In the genomic region with DNA sequence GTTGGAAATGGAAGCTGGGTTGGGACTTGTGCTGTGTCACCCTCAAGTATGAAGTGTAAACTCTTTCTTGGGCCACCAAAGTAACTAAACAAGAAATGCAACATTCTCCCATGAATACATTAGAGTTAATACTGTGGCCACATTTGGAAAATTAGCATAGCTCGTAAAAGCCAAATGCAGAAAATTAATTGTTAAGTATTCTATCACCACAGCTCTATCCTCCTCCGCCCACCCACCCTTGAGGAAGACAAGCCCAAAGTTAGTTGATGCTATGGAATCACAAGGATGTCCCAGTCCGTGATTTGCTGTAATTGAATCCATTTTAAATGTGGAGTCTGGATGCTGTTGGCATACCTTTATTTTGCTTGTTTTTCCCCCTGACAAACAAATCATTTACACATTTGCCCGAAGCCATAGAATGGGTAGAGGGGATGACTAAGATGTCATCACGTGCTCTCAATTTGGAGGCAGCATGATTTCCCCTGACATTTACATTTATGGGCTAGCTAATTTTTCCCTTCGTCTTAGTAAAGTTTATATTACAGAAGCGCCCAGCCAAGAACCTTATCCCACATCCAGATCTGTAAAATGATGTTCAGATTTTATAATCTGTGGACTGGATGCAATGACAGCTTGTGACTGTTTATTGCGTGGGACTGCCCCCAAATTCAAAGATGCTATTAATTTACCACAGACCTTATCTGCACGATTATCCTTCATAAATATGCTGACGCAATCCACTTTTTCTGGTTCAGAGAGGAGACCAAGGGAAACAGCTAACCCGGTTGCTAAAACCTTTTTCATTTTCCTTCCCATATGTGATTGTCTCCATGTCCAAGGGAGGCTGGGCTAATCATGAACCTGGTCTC, we compare ENCODE assay signal across 21 cellular contexts. TPM values are rescaled to one million over a fixed set of nuclear protein-coding genes. Genes with fewer than 3 reads are reported as not detected.
"Had no signal": no experiment of that assay in that cellular context is flagged by ENCODE, and none has a peak within 500 bp of the region (broad histone marks: within the 10 kb centered on the region; RNA-seq: fewer than 3 reads in every experiment).

No MANE protein-coding gene starts in this region.

- H3K36me3 ChIP-seq: right lobe of liver, upper lobe of right lung had no signal

- ATAC-seq: gastroesophageal sphincter; heart right ventricle; mucosa of descending colon; naive thymus-derived CD8-positive, alpha-beta T cell; right lobe of liver; stimulated activated naive CD8-positive, alpha-beta T cell treated with anti-CD3 and anti-CD28 coated beads, Interleukin-15, amount 100 ng/mL, for 72 hours; upper lobe of right lung had no signal

- DNase-seq: activated CD4-positive, alpha-beta T cell treated with anti-CD3 and anti-CD28 coated beads, Interleukin-2, amount 50 U/mL, for 1 hour; activated CD8-positive, alpha-beta memory T cell treated with anti-CD3 and anti-CD28 coated beads for 24 hours; activated naive CD4-positive, alpha-beta T cell; activated naive CD8-positive, alpha-beta T cell treated with anti-CD3 and anti-CD28 coated beads, Interleukin-2, amount 10 ng/mL, durations not matched to agents 7 days and 5 days; cerebellar nuclear complex; heart right ventricle; islet precursor cell; mucosa of descending colon; naive thymus-derived CD8-positive, alpha-beta T cell; nucleus accumbens; right lobe of liver; spleen; stimulated activated naive CD8-positive, alpha-beta T cell treated with anti-CD3 and anti-CD28 coated beads, Interleukin-15, amount 100 ng/mL, for 72 hours; SW 1271; upper lobe of right lung had no signal

- H3K9me3 Mint-ChIP-seq: stimulated activated naive CD8-positive, alpha-beta T cell treated with anti-CD3 and anti-CD28 coated beads, Interleukin-15, amount 100 ng/mL, for 72 hours had no signal

- H3K9me3 ChIP-seq: gastroesophageal sphincter, heart right ventricle, mucosa of descending colon, right lobe of liver, spleen, upper lobe of right lung had no signal

- H3K27ac Mint-ChIP-seq: activated naive CD8-positive, alpha-beta T cell treated with anti-CD3 and anti-CD28 coated beads, Interleukin-2, amount 10 ng/mL, durations not matched to agents 7 days and 5 days; activated T-helper 1 cell treated with anti-CD3 and anti-CD28 coated beads, Interleukin-12 subunit alpha, Interleukin-12 subunit beta, Interleukin-2, Interleukin-4 antibody, amounts not matched to agents 30 ng/mL and 10 ng/mL and 1 ng/mL, durations not matched to agents 14 hours and 24 hours and 36 hours; dendritic cell treated with granulocyte-macrophage colony-stimulating factor and Interleukin-4, amounts not matched to agents 40 ng/mL and 50 ng/mL, for 4 days; naive thymus-derived CD8-positive, alpha-beta T cell; stimulated activated naive CD8-positive, alpha-beta T cell treated with anti-CD3 and anti-CD28 coated beads, Interleukin-15, amount 100 ng/mL, for 72 hours had no signal

- H3K27ac ChIP-seq: gastroesophageal sphincter, heart right ventricle, right lobe of liver, spleen, upper lobe of right lung had no signal

- H3K4me3 ChIP-seq: gastroesophageal sphincter, mucosa of descending colon, right lobe of liver, spleen, upper lobe of right lung had no signal

- H3K4me3 Mint-ChIP-seq: activated naive CD8-positive, alpha-beta T cell treated with anti-CD3 and anti-CD28 coated beads, Interleukin-2, amount 10 ng/mL, durations not matched to agents 7 days and 5 days; activated T-helper 1 cell treated with anti-CD3 and anti-CD28 coated beads, Interleukin-12 subunit alpha, Interleukin-12 subunit beta, Interleukin-2, Interleukin-4 antibody, amounts not matched to agents 30 ng/mL and 10 ng/mL and 1 ng/mL, durations not matched to agents 14 hours and 24 hours and 36 hours; dendritic cell treated with granulocyte-macrophage colony-stimulating factor and Interleukin-4, amounts not matched to agents 40 ng/mL and 50 ng/mL, for 4 days; naive thymus-derived CD8-positive, alpha-beta T cell; stimulated activated naive CD8-positive, alpha-beta T cell treated with anti-CD3 and anti-CD28 coated beads, Interleukin-15, amount 100 ng/mL, for 72 hours had no signal

RNA-seq across cellular contexts. Expression of a gene that starts 3.6 kb away (rescaled TPM):
- total RNA-seq: activated naive CD8-positive, alpha-beta T cell treated with anti-CD3 and anti-CD28 coated beads, Interleukin-2, amount 10 ng/mL, durations not matched to agents 7 days and 5 days; activated T-helper 1 cell treated with anti-CD3 and anti-CD28 coated beads, Interleukin-12 subunit alpha, Interleukin-12 subunit beta, Interleukin-2, Interleukin-4 antibody, amounts not matched to agents 30 ng/mL and 10 ng/mL and 1 ng/mL, durations not matched to agents 14 hours and 24 hours and 36 hours; lung microvascular endothelial cell; naive thymus-derived CD8-positive, alpha-beta T cell; right lobe of liver; T-helper 2 cell treated with Interferon-gamma antibody and Interleukin-4, amounts not matched to agents 100 ng/mL and 5 ng/mL, for 36 hours; temporal lobe had no signal
- polyA plus RNA-seq: naive thymus-derived CD8-positive, alpha-beta T cell had no signal
